Comparison of ENCODE assay signal across 8 cellular contexts in genomic region chr3:44913868-44914468, GRCh38. TPM values are rescaled to one million over a fixed set of nuclear protein-coding genes. Genes with fewer than 3 reads are reported as not detected.
DNase-seq lines count a peak whose midpoint lies in the region; ATAC-seq and TF ChIP-seq lines count a peak whose summit lies in the region.

No MANE protein-coding gene starts in this region.

- no peak for TF ChIP-seq POLR2A in GM18505 (IDR thresholded peaks at IDR 0.05; ENCODE audit: borderline replicate concordance, extremely low read depth, insufficient read depth, insufficient read length)

- no peaks in the 10 kb centered on the region for H3K4me1 ChIP-seq in cardiac muscle cell (ENCODE audit: low read depth)
- H3K4me1 ChIP-seq in aorta (ENCODE audit: control insufficient read depth in 1 of 2, insufficient read depth in 2 of 2, low read length in 2 of 2) = no peaks in the 10 kb centered on the region

- H3K27me3 Mint-ChIP-seq in activated naive CD8-positive, alpha-beta T cell treated with anti-CD3 and anti-CD28 coated beads for 36 hours = peaks cover 14% of the 10 kb centered on the region

- H3K4me3 ChIP-seq in cardiac muscle cell = no peak overlapping the region
- no peak overlapping the region for H3K4me3 ChIP-seq in aorta (ENCODE audit: low read length in 2 of 2)

- H3K9me3 Mint-ChIP-seq in activated naive CD8-positive, alpha-beta T cell treated with anti-CD3 and anti-CD28 coated beads for 36 hours = peaks cover 2% of the 10 kb centered on the region

- H3K36me3 ChIP-seq in cardiac muscle cell (no peaks in the 10 kb centered on the region), aorta (ENCODE audit: control insufficient read depth in 1 of 2, insufficient read depth in 2 of 2, low read length in 1 of 2) (peaks cover 0 to 1% of the 10 kb centered on the region in 2 donors)

- H3K27me3 ChIP-seq in cardiac muscle cell = no peaks in the 10 kb centered on the region
- H3K27me3 ChIP-seq in aorta (ENCODE audit: control insufficient read depth in 1 of 2, insufficient read depth in 2 of 2, low read length in 1 of 2) = no peaks in the 10 kb centered on the region

- no peaks in the 10 kb centered on the region for H3K36me3 Mint-ChIP-seq in activated naive CD8-positive, alpha-beta T cell treated with anti-CD3 and anti-CD28 coated beads for 36 hours

- no peak overlapping the region for H3K4me3 Mint-ChIP-seq in activated naive CD8-positive, alpha-beta T cell treated with anti-CD3 and anti-CD28 coated beads for 36 hours

- H3K4me1 Mint-ChIP-seq in activated naive CD8-positive, alpha-beta T cell treated with anti-CD3 and anti-CD28 coated beads for 36 hours = no peaks in the 10 kb centered on the region

- H3K27ac ChIP-seq in cardiac muscle cell = no peak overlapping the region
- no peak overlapping the region for H3K27ac ChIP-seq in aorta (ENCODE audit: low read depth in 1 of 2, low read length in 2 of 2)

- 18 to 25% methylated on average over 4 of the region's 4 CpGs for WGBS in aorta, 2 donors

- TF ChIP-seq CTCF in cardiac muscle cell (IDR thresholded peaks at IDR 0.05; ENCODE audit: low read depth, low read length) = peak; percentile 88

- DNase-seq in ELR (ENCODE audit: low read depth) (peak; percentile 79), M059J (ENCODE audit: low read depth) (peak; percentile 64), cardiac muscle cell (ENCODE audit: low read depth in 1 of 2, low spot score in 1 of 2) (peak; percentile 81 to 88), pulmonary artery endothelial cell (ENCODE audit: low read depth, low spot score) (peak; percentile 29), aorta (peak; percentile 72 to 88)
- DNase-seq in activated naive CD8-positive, alpha-beta T cell treated with anti-CD3 and anti-CD28 coated beads for 36 hours = peak; percentile 57

- no peak overlapping the region for H3K27ac Mint-ChIP-seq in activated naive CD8-positive, alpha-beta T cell treated with anti-CD3 and anti-CD28 coated beads for 36 hours

- H3K9me3 ChIP-seq in cardiac muscle cell (ENCODE audit: low read depth) (no peaks in the 10 kb centered on the region), aorta (ENCODE audit: control insufficient read depth, low read length) (no peaks in the 10 kb centered on the region)

- ATAC-seq in SK-N-SH treated with all-trans-retinoic acid at 6 μM for 48 hours (peak; percentile 89), aorta (ENCODE audit: low FRiP score) (peak; percentile 65), GM18505 (IDR thresholded peaks at IDR 0.05; ENCODE audit: unreplicated experiment) (no peak)

- intact Hi-C loops in aorta (cut with DNase I) = loop anchor here (2.0 to 10.0 kb wide), 4 partner anchors 149 to 382 kb away; partner anchors contain the start of genes KIAA1143 (in 2 of the 2) and KIF15 (in 2 of the 2)

TF ChIP-seq in SK-N-SH treated with all-trans-retinoic acid at 6 μM for 48 hours, 23 proteins besides CTCF, POLR2A, EP300 and RAD21:
- no peak for TF ChIP-seq ZC3H10 (CRISPR knock-in tag; IDR thresholded peaks at IDR 0.05)
- TF ChIP-seq, protein P1, sequence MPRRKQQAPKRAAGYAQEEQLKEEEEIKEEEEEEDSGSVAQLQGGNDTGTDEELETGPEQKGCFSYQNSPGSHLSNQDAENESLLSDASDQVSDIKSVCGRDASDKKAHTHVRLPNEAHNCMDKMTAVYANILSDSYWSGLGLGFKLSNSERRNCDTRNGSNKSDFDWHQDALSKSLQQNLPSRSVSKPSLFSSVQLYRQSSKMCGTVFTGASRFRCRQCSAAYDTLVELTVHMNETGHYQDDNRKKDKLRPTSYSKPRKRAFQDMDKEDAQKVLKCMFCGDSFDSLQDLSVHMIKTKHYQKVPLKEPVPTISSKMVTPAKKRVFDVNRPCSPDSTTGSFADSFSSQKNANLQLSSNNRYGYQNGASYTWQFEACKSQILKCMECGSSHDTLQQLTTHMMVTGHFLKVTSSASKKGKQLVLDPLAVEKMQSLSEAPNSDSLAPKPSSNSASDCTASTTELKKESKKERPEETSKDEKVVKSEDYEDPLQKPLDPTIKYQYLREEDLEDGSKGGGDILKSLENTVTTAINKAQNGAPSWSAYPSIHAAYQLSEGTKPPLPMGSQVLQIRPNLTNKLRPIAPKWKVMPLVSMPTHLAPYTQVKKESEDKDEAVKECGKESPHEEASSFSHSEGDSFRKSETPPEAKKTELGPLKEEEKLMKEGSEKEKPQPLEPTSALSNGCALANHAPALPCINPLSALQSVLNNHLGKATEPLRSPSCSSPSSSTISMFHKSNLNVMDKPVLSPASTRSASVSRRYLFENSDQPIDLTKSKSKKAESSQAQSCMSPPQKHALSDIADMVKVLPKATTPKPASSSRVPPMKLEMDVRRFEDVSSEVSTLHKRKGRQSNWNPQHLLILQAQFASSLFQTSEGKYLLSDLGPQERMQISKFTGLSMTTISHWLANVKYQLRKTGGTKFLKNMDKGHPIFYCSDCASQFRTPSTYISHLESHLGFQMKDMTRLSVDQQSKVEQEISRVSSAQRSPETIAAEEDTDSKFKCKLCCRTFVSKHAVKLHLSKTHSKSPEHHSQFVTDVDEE (CRISPR knock-in tag; IDR thresholded peaks at IDR 0.05) = no peak

RNA-seq across cellular contexts. Expression of gene TGM4, which starts 39.6 kb away (rescaled TPM):
- total RNA-seq in M059J (2014; rRNA removed; shearing (Covaris generic)) = not detected in 2 replicates
- total RNA-seq in activated naive CD8-positive, alpha-beta T cell treated with anti-CD3 and anti-CD28 coated beads for 36 hours = not detected
- not detected in 2 replicates for total RNA-seq in cardiac muscle cell
- 0.84 TPM in 1 of 2 replicates, not detected in the other for polyA plus RNA-seq in cardiac muscle cell
- 0.14 and 0.26 TPM in 2 replicates for total RNA-seq in pulmonary artery endothelial cell
- total RNA-seq in aorta = not detected
- not detected for polyA plus RNA-seq in aorta

RNA-seq across cellular contexts. Expression of gene TMEM42, which starts 52.3 kb away (rescaled TPM):
- total RNA-seq in M059J (2014; rRNA removed; shearing (Covaris generic)) = 9.4 and 10.6 TPM in 2 replicates
- 1 to 10 TPM; 6.9 to 7.7 TPM for total RNA-seq in activated naive CD8-positive, alpha-beta T cell treated with anti-CD3 and anti-CD28 coated beads for 36 hours
- total RNA-seq in cardiac muscle cell (25.5 and 27.3 TPM in 2 replicates), pulmonary artery endothelial cell (10.2 and 11.3 TPM in 2 replicates), aorta (10 to 100 TPM in 1 of 2 donors, 1 to 10 TPM in 1; 7.9 to 10.6 TPM)
- polyA plus RNA-seq in cardiac muscle cell (38.8 and 39.6 TPM in 2 replicates), aorta (10 to 100 TPM; 14.1 to 19.1 TPM)

Comparison
In these comparisons a context has a peak if more than half of its experiments do, and no peak if none do; other contexts are left out.
1. DNase-seq: peak in every context shown above with its lines; median percentile 84 in cardiac muscle cell; 80 in aorta; 79 in ELR; 64 in M059J; 57 in activated naive CD8-positive, alpha-beta T cell treated with anti-CD3 and anti-CD28 coated beads for 36 hours; 29 in pulmonary artery endothelial cell.